24 cellular contexts compared by ENCODE assay signal in genomic region chr2:194294156-194294555, GRCh38.
"Had no signal": no experiment of that assay in that cellular context is flagged by ENCODE, and none has a peak within 500 bp of the region (broad histone marks: within the 10 kb centered on the region; RNA-seq: fewer than 3 reads in every experiment).

No MANE protein-coding gene starts in this region.

- H3K27ac ChIP-seq: stomach, suprapubic skin, testis, thoracic aorta, thyroid gland, tibial artery, tibial nerve, transverse colon, upper lobe of left lung, upper lobe of right lung, uterus, vagina had no signal

- H3K9me3 ChIP-seq: stomach, suprapubic skin, testis, thoracic aorta, thyroid gland, tibial artery, tibial nerve, transverse colon, upper lobe of left lung, upper lobe of right lung, uterus, vagina had no signal

- DNase-seq: stimulated activated CD4-positive, alpha-beta T cell treated with anti-CD3 and anti-CD28 coated beads, Interleukin-2, amount 100 ng/mL, for 48 hours; stimulated activated CD4-positive, alpha-beta T cell treated with anti-CD3 and anti-CD28 coated beads, Interleukin-4, amount 100 ng/mL, for 1 hour; stimulated activated CD4-positive, alpha-beta T cell treated with anti-CD3 and anti-CD28 coated beads, Interleukin-4, amount 100 ng/mL, for 24 hours; stimulated activated CD4-positive, alpha-beta T cell treated with anti-CD3 and anti-CD28 coated beads, Interleukin-4, amount 100 ng/mL, for 4 hours; stimulated activated CD8-positive, alpha-beta memory T cell treated with anti-CD3 and anti-CD28 coated beads, Interleukin-4, amount 100 ng/mL, for 48 hours; stimulated activated naive B cell treated with anti-CD40 and anti-IgM and Interleukin-4, amounts not matched to agents 10 μg/mL and 1 μg/mL and 100 μg/mL, for 72 hours; stimulated activated naive CD4-positive, alpha-beta T cell; stimulated activated naive CD4-positive, alpha-beta T cell treated with Interleukin-2 at 50 U/mL for 16 hours; stimulated activated naive CD8-positive, alpha-beta T cell treated with anti-CD3 and anti-CD28 coated beads, Interleukin-15, amount 100 ng/mL, for 72 hours; stimulated activated naive CD8-positive, alpha-beta T cell treated with anti-CD3 and anti-CD28 coated beads, Interleukin-15, Interleukin-2, amounts not matched to agents 100 U/mL and 50 U/mL, for 24 hours; stomach; substantia nigra; testis; thyroid gland; tibial artery; transverse colon; trophoblast cell; upper lobe of left lung; upper lobe of right lung; uterus had no signal

- H3K36me3 ChIP-seq: stomach, suprapubic skin, thoracic aorta, thyroid gland, tibial artery, tibial nerve, transverse colon, upper lobe of left lung, upper lobe of right lung, uterus, vagina had no signal

- H3K27me3 ChIP-seq: stomach, suprapubic skin, testis, thyroid gland, tibial artery, tibial nerve, transverse colon, upper lobe of left lung, upper lobe of right lung, uterus, vagina had no signal

- H3K4me3 ChIP-seq: stomach, suprapubic skin, testis, thoracic aorta, thyroid gland, tibial artery, tibial nerve, transverse colon, upper lobe of left lung, upper lobe of right lung, uterus, vagina had no signal
